In genomic region chr9:127589955-127590370, GRCh38 we compare ENCODE assay signal across 9 cellular contexts. TPM values are rescaled to one million over a fixed set of nuclear protein-coding genes. Genes with fewer than 3 reads are reported as not detected.
DNase-seq lines count a peak whose midpoint lies in the region; ATAC-seq and TF ChIP-seq lines count a peak whose summit lies in the region.
"Had no signal": no experiment of that assay in that cellular context is flagged by ENCODE, and none has a peak within 500 bp of the region (broad histone marks: within the 10 kb centered on the region; RNA-seq: fewer than 3 reads in every experiment).

No MANE protein-coding gene starts in this region.

- H3K79me2 ChIP-seq in MM.1S (ENCODE audit: low read length), result no peaks in the 10 kb centered on the region

- no peak for TF ChIP-seq EP300 in transverse colon (IDR thresholded peaks at IDR 0.05; ENCODE audit: low read depth)

- no peak overlapping the region for H2AFZ ChIP-seq in MM.1S (ENCODE audit: low read length)

- no peak for ATAC-seq in GM18870 (IDR thresholded peaks at IDR 0.05; ENCODE audit: unreplicated experiment)

- H3K9ac ChIP-seq in MM.1S (ENCODE audit: low read length) (no peak overlapping the region), colonic mucosa (ENCODE audit: low read depth in 2 of 2, low read length in 2 of 2) (no peak overlapping the region), liver (ENCODE audit: low read depth in 1 of 2, low read length in 2 of 2) (no peak overlapping the region)
- H3K9ac ChIP-seq: BLaER1 treated with 17β-estradiol and CSF1 and Interleukin-3, amounts not matched to agents 10 nM and 100 nM had no signal

- no peak for TF ChIP-seq POLR2A in transverse colon (IDR thresholded peaks at IDR 0.05)

- in situ Hi-C loops in transverse colon (cut with MboI; ENCODE audit: low pct_ligation_motif_present in 1 of 4, low pct_unique_long_range_greater_than_20kb in 1 of 4, low sequenced_read_pairs in 3 of 4), result loop anchor here (5.0 to 25.0 kb wide), 8 partner anchors 78 to 335 kb away; partner anchors contain the start of genes TOR2A (in 4 of the 4) and ST6GALNAC4 (in 2 of the 4)

- 0 out of 2 replicates have a peak overlapping the region, but pooled peaks have one; percentile 7 for H3K4me2 ChIP-seq in MM.1S (ENCODE audit: low read depth, low read length)

- H3K4me1 ChIP-seq in MM.1S (ENCODE audit: low read length) (no peaks in the 10 kb centered on the region), SJCRH30 (no peaks in the 10 kb centered on the region), colonic mucosa (peaks cover 3% of the 10 kb centered on the region), liver (ENCODE audit: control insufficient read depth in 4 of 4, insufficient read depth in 4 of 4, low read length in 3 of 4) (no peaks in the 10 kb centered on the region), transverse colon (peaks cover 0 to 29% (median 15%) of the 10 kb centered on the region in 4 donors)

- 10% methylated on average over 8 of the region's 8 CpGs for WGBS in liver
- WGBS in transverse colon (ENCODE audit: low coverage in 1 of 2), 2 donors, result 8 to 10% methylated on average over 6 to 8 of the region's 8 CpGs

- TF ChIP-seq CTCF in MM.1S (IDR thresholded peaks at IDR 0.05; ENCODE audit: low read length) (peak; percentile 80), colonic mucosa (IDR thresholded peaks at IDR 0.05) (peak; percentile 92), liver (IDR thresholded peaks at IDR 0.05; ENCODE audit: low read depth, low read length, missing input control) (peak; percentile 99), transverse colon (IDR thresholded peaks at IDR 0.05) (peak; percentile 88 to 97 (median 93))

- intact Hi-C loops in colonic mucosa (cut with DNase I), result loop anchor here (2.0 to 5.0 kb wide), 2 partner anchors 145 to 332 kb away; partner anchors contain the start of gene TOR2A
- intact Hi-C loops in transverse colon (cut with DNase I; ENCODE audit: low total_unique reads), result loop anchor here (2.0 to 5.0 kb wide), 3 partner anchors 142 to 329 kb away; no protein-coding TSS in a partner anchor

- H3K9me3 ChIP-seq in MM.1S (replicated peaks; ENCODE audit: insufficient read depth, low read length) (no peaks in the 10 kb centered on the region), SJCRH30 (replicated peaks) (no peaks in the 10 kb centered on the region), colonic mucosa (no peaks in the 10 kb centered on the region), liver (ENCODE audit: control insufficient read depth in 4 of 4, low read length in 3 of 4) (no peaks in the 10 kb centered on the region), transverse colon (no peaks in the 10 kb centered on the region)
- H3K9me3 ChIP-seq: BLaER1 treated with 17β-estradiol and CSF1 and Interleukin-3, amounts not matched to agents 10 nM and 100 nM had no signal

- H3K4me3 ChIP-seq in MM.1S (ENCODE audit: low read length), result no peak overlapping the region
- no peak overlapping the region for H3K4me3 ChIP-seq in SJCRH30
- no peak overlapping the region for H3K4me3 ChIP-seq in colonic mucosa
- H3K4me3 ChIP-seq in liver (ENCODE audit: low read depth in 1 of 3, low read length in 3 of 3), result no peak overlapping the region
- H3K4me3 ChIP-seq in transverse colon, result no peak overlapping the region
- H3K4me3 ChIP-seq: BLaER1 treated with 17β-estradiol and CSF1 and Interleukin-3, amounts not matched to agents 10 nM and 100 nM had no signal

- H4K20me1 ChIP-seq in MM.1S (ENCODE audit: insufficient read depth, low read length), result no peaks in the 10 kb centered on the region

- H3K36me3 ChIP-seq in MM.1S (replicated peaks; ENCODE audit: insufficient read depth, low read length) (no peaks in the 10 kb centered on the region), SJCRH30 (no peaks in the 10 kb centered on the region), colonic mucosa (no peaks in the 10 kb centered on the region), liver (ENCODE audit: control insufficient read depth in 4 of 4, insufficient read depth in 3 of 4, low read depth in 1 of 4, low read length in 3 of 4) (no peaks in the 10 kb centered on the region), transverse colon (no peaks in the 10 kb centered on the region)

- H3K9me2 ChIP-seq in MM.1S (replicated peaks; ENCODE audit: insufficient read depth, low read length), result no peaks in the 10 kb centered on the region

- H3K27ac ChIP-seq in MM.1S (ENCODE audit: low read length) (no peak overlapping the region), SJCRH30 (no peak overlapping the region), colonic mucosa (peak overlapping the region; percentile 73), liver (ENCODE audit: low read depth in 1 of 2, low read length in 2 of 2) (no peak overlapping the region), transverse colon (peak overlapping the region in 2 of 4 donors; percentile 60 to 66)
- H3K27ac ChIP-seq: BLaER1 treated with 17β-estradiol and CSF1 and Interleukin-3, amounts not matched to agents 10 nM and 100 nM had no signal

- DNase-seq in NCI-H2081 (lab: John Stamatoyannopoulos, UW), result peak; percentile 57 to 73
- no peak for DNase-seq in NCI-H2081 treated with DMSO at 0.1 percent for 48 hours (lab: John Stamatoyannopoulos, UW)
- DNase-seq in MM.1S, result peak; percentile 48
- DNase-seq in SJCRH30, result peak; percentile 73 to 91
- DNase-seq in colonic mucosa, result peak; percentile 82
- peak; percentile 70 for DNase-seq in transverse colon

- H3F3A ChIP-seq in MM.1S (ENCODE audit: insufficient read depth, low read length), result no peaks in the 10 kb centered on the region

- H3K27me3 ChIP-seq in MM.1S (replicated peaks; ENCODE audit: insufficient read depth, low read length) (no peaks in the 10 kb centered on the region), SJCRH30 (no peaks in the 10 kb centered on the region), colonic mucosa (no peaks in the 10 kb centered on the region), liver (ENCODE audit: control insufficient read depth in 4 of 4, insufficient read depth in 4 of 4, low read length in 3 of 4) (no peaks in the 10 kb centered on the region), transverse colon (no peaks in the 10 kb centered on the region)
- H3K27me3 ChIP-seq: BLaER1 treated with 17β-estradiol and CSF1 and Interleukin-3, amounts not matched to agents 10 nM and 100 nM had no signal

- TF ChIP-seq RAD21 in liver (IDR thresholded peaks at IDR 0.05), result peak; percentile 94 to 96

TF ChIP-seq in liver, 16 proteins besides CTCF, POLR2A, EP300 and RAD21:
- no peak for TF ChIP-seq HNF4A (conservative IDR thresholded peaks at IDR 0.05)
- peak; percentile 24 for TF ChIP-seq NR2F2 (IDR thresholded peaks at IDR 0.05)

RNA-seq across cellular contexts. Expression of gene STXBP1, which starts 22.1 kb away (rescaled TPM):
- total RNA-seq in SJCRH30 (2014; rRNA removed; shearing (Covaris generic)), result 3.6 and 5.2 TPM in 2 replicates
- total RNA-seq in colonic mucosa, result 10 to 100 TPM in 1 of 2 donors, 1 to 10 TPM in 1; 8.2 to 15.8 TPM
- 1 to 10 TPM; 1.7 to 4.6 TPM for total RNA-seq in liver
- polyA plus RNA-seq in liver, result 1 to 10 TPM; 2.2 to 2.3 TPM
- 100 to 1,000 TPM in 1 of 4 donors, 10 to 100 TPM in 2, 1 to 10 TPM in 1; 7.9 to 193 (median 13.3) TPM for total RNA-seq in transverse colon
